23 cellular contexts compared by ENCODE assay signal in genomic region chr1:207304710-207305151, GRCh38. TPM values are rescaled to one million over a fixed set of nuclear protein-coding genes. Genes with fewer than 3 reads are reported as not detected.
DNase-seq lines count a peak whose midpoint lies in the region; ATAC-seq, FAIRE-seq and TF ChIP-seq lines count a peak whose summit lies in the region.
"Had no signal": no experiment of that assay in that cellular context is flagged by ENCODE, and none has a peak within 500 bp of the region (broad histone marks: within the 10 kb centered on the region; RNA-seq: fewer than 3 reads in every experiment).

No MANE protein-coding gene starts in this region.

- H2AFZ ChIP-seq in fibroblast of lung (ENCODE audit: low read length): no peak overlapping the region

- H3K27me3 ChIP-seq in fibroblast of lung (ENCODE audit: control insufficient read depth, insufficient read depth, low read length): no peaks in the 10 kb centered on the region
- no peaks in the 10 kb centered on the region for H3K27me3 ChIP-seq in small intestine (ENCODE audit: control insufficient read depth in 2 of 2, insufficient read depth in 2 of 2, low read length in 2 of 2)
- H3K27me3 ChIP-seq: gastroesophageal sphincter, Peyer's patch, uterus had no signal

- ATAC-seq in HG03025 (IDR thresholded peaks at IDR 0.05; ENCODE audit: low FRiP score, unreplicated experiment): no peak
- ATAC-seq: activated T-cell treated with anti-CD3 and anti-CD28 coated beads, Interleukin-2, amount 50 U/mL, for 4 hours; CD8-positive, alpha-beta T cell; gastroesophageal sphincter; lower lobe of right lung; natural killer cell; psoas muscle had no signal

- H3K27ac ChIP-seq in RWPE1: no peak overlapping the region
- H3K27ac ChIP-seq in fibroblast of lung (ENCODE audit: insufficient read depth, low read length): no peak overlapping the region
- no peak overlapping the region for H3K27ac ChIP-seq in small intestine (ENCODE audit: low read depth in 1 of 2, low read length in 1 of 2)
- H3K27ac ChIP-seq: gastroesophageal sphincter, lower lobe of right lung, psoas muscle, uterus had no signal

- no peak overlapping the region for H3K9ac ChIP-seq in fibroblast of lung (ENCODE audit: insufficient read depth, low read length)

- CTCF ChIA-PET in RWPE1 (lab: Yijun Ruan, JAX): interaction anchor here (0.9 to 1.1 kb wide), 2 partner anchors 8 to 408 kb away, joined by 3 read pairs; no protein-coding TSS in a partner anchor

- no peaks in the 10 kb centered on the region for H4K20me1 ChIP-seq in fibroblast of lung (ENCODE audit: control insufficient read depth, extremely low read depth, insufficient read depth, low read length)

- DNase-seq in NCI-H748 (lab: John Stamatoyannopoulos, UW; ENCODE audit: unreplicated experiment): peak; percentile 11
- DNase-seq in NCI-H748 treated with DMSO at 0.1 percent for 48 hours (lab: John Stamatoyannopoulos, UW): no peak
- peak; percentile 53 for DNase-seq in RWPE1 (ENCODE audit: low spot score)
- DNase-seq in fibroblast of lung (ENCODE audit: low read depth in 2 of 2): peak; percentile 42 to 60
- peak; percentile 99 for DNase-seq in small intestine
- no peak for DNase-seq in NCI-H1417 treated with DMSO at 0.1 percent for 48 hours (lab: John Stamatoyannopoulos, UW)
- no peak for DNase-seq in NCI-H187 (lab: John Stamatoyannopoulos, UW)
- DNase-seq: ACHN; activated T-cell treated with anti-CD3 and anti-CD28 coated beads, Interleukin-2, amount 50 U/mL, for 4 hours; CD8-positive, alpha-beta T cell; endodermal cell; lower lobe of right lung; natural killer cell; NCI-H526 treated with DMSO at 0.1 percent for 48 hours; Peyer's patch; psoas muscle; stimulated activated CD4-positive, alpha-beta T cell treated with anti-CD3 and anti-CD28 coated beads, Interleukin-15, amount 100 ng/mL, for 24 hours; uterus had no signal

- H3K9me3 ChIP-seq in fibroblast of lung (ENCODE audit: control insufficient read depth, insufficient read depth, low read depth, low read length): no peaks in the 10 kb centered on the region
- no peaks in the 10 kb centered on the region for H3K9me3 ChIP-seq in small intestine (ENCODE audit: control insufficient read depth, low read depth)
- H3K9me3 ChIP-seq: gastroesophageal sphincter, lower lobe of right lung, Peyer's patch, psoas muscle, uterus had no signal

- no peaks in the 10 kb centered on the region for H3K36me3 ChIP-seq in fibroblast of lung (ENCODE audit: control insufficient read depth, insufficient read depth, low read length)
- H3K36me3 ChIP-seq in small intestine (ENCODE audit: control insufficient read depth in 2 of 2, insufficient read depth in 2 of 2, low read length in 2 of 2): no peaks in the 10 kb centered on the region
- H3K36me3 ChIP-seq: gastroesophageal sphincter, lower lobe of right lung, Peyer's patch, uterus had no signal

- TF ChIP-seq CTCF in RWPE1 (conservative IDR thresholded peaks at IDR 0.05; ENCODE audit: low read depth) (no peak), fibroblast of lung (conservative IDR thresholded peaks at IDR 0.05 in 1 of 2, IDR thresholded peaks at IDR 0.05 in 1 of 2; ENCODE audit: low read depth in 1 of 2, low read length in 2 of 2) (no peak)

- H3K79me2 ChIP-seq in fibroblast of lung (ENCODE audit: control insufficient read depth, insufficient read depth, low read length): no peaks in the 10 kb centered on the region

- H3K4me2 ChIP-seq in fibroblast of lung (ENCODE audit: extremely low read depth, insufficient read depth, low read length): no peak overlapping the region

- POLR2A ChIA-PET in RWPE1 (lab: Yijun Ruan, JAX; ENCODE audit: low non-redundant PET): no interaction called here

- WGBS in small intestine, 3 donors: 15 to 62% (median 37%) methylated on average over 5 of the region's 5 CpGs

- no peak overlapping the region for H3K4me3 ChIP-seq in fibroblast of lung (replicated peaks in 1 of 4; ENCODE audit: control extremely low read depth in 1 of 4, insufficient read depth in 1 of 4, low read depth in 3 of 4, low read length in 4 of 4)
- no peak overlapping the region for H3K4me3 ChIP-seq in small intestine (ENCODE audit: low read depth in 1 of 2, low read length in 2 of 2)
- H3K4me3 ChIP-seq: gastroesophageal sphincter, lower lobe of right lung, Peyer's patch, psoas muscle, uterus had no signal

- no peaks in the 10 kb centered on the region for H3K4me1 ChIP-seq in fibroblast of lung (ENCODE audit: control insufficient read depth, extremely low read depth, insufficient read depth, low read length)
- H3K4me1 ChIP-seq in small intestine (ENCODE audit: control insufficient read depth in 2 of 2, insufficient read depth in 1 of 2, low read depth in 1 of 2, low read length in 1 of 2): peaks cover 0 to 2% of the 10 kb centered on the region in 2 donors
- H3K4me1 ChIP-seq: uterus had no signal

- FAIRE-seq in small intestine (lab: Jason Lieb, UNC): peak; percentile 95
- FAIRE-seq: G401.6, GM12891, TTC549 had no signal

RNA-seq across cellular contexts. Expression of gene CD55, which starts 16.7 kb away (rescaled TPM):
- total RNA-seq in fibroblast of lung: 17.7 and 46.1 TPM in 2 replicates
- polyA plus RNA-seq in fibroblast of lung (70.5 and 77.7 TPM in 2 replicates), small intestine (10 to 100 TPM; 24.8 to 60.2 (median 51.9) TPM)
- 34.7 and 36.1 TPM in 2 replicates for polyA plus RNA-seq in fibroblast of lung (2012)
- 5.5 and 8.0 TPM in 2 replicates for polyA minus RNA-seq in fibroblast of lung (ENCODE audit: low replicate concordance)

Comparison
In these comparisons a context has a peak if more than half of its experiments do, and no peak if none do; other contexts are left out.
1. DNase-seq: peak in NCI-H748 (single experiment), RWPE1 (single experiment), fibroblast of lung (2 of 2) and small intestine (single experiment); none in NCI-H748 treated with DMSO at 0.1 percent for 48 hours (single experiment), NCI-H1417 treated with DMSO at 0.1 percent for 48 hours (single experiment) and NCI-H187 (0 of 2).